Comparison of ENCODE assay signal across 8 cellular contexts in genomic region chr16:28140788-28141618, GRCh38.
DNase-seq lines count a peak whose midpoint lies in the region; ATAC-seq and TF ChIP-seq lines count a peak whose summit lies in the region.

No MANE protein-coding gene starts in this region.

- ATAC-seq in HG02588 (IDR thresholded peaks at IDR 0.05; ENCODE audit: unreplicated experiment), result peak; percentile 54

- peaks cover 3 to 59% (median 37%) of the 10 kb centered on the region in 4 donors for H3K36me3 ChIP-seq in esophagus muscularis mucosa

- H3K27ac ChIP-seq in esophagus muscularis mucosa (replicated peaks in 1 of 4), result peak overlapping the region in 2 of 4 donors; percentile 10 to 15

- DNase-seq in NCI-H2196 treated with DMSO at 0.1 percent for 48 hours (lab: John Stamatoyannopoulos, UW; ENCODE audit: unreplicated experiment), result peak; percentile 43
- DNase-seq in activated T-helper 1 cell treated with anti-CD3 and anti-CD28 coated beads, Interleukin-2, amount 50 U/mL, for 16 hours (ENCODE audit: low read depth in 1 of 2, low spot score in 1 of 2), result peak; percentile 14 to 41
- peak; percentile 41 for DNase-seq in mucosa of gallbladder (ENCODE audit: low spot score)
- no peak for DNase-seq in NCI-H1105 (lab: John Stamatoyannopoulos, UW)
- no peak for DNase-seq in HuH-7.5 (ENCODE audit: low spot score)
- DNase-seq in esophagus muscularis mucosa (ENCODE audit: extremely low spot score), result no peak

- TF ChIP-seq CTCF in GM12875 (IDR thresholded peaks at IDR 0.05; ENCODE audit: borderline replicate concordance, insufficient read depth, low read depth, low read length), result peak; percentile 35; the same call in 1 of the 2 replicates
- no peak for TF ChIP-seq CTCF in esophagus muscularis mucosa (IDR thresholded peaks at IDR 0.05)

- H3K9me3 ChIP-seq in esophagus muscularis mucosa, result no peaks in the 10 kb centered on the region

- H3K4me3 ChIP-seq in GM12875 (ENCODE audit: low read depth, low read length) (peak overlapping the region; percentile 12), esophagus muscularis mucosa (no peak overlapping the region)

- no peak for TF ChIP-seq EP300 in esophagus muscularis mucosa (IDR thresholded peaks at IDR 0.05)

- peaks cover 0 to 4% (median 0%) of the 10 kb centered on the region in 4 donors for H3K4me1 ChIP-seq in esophagus muscularis mucosa

- intact Hi-C loops in esophagus muscularis mucosa (cut with DNase I), result no loop called here

- WGBS in esophagus muscularis mucosa, result 76% methylated on average over 5 of the region's 5 CpGs

- H3K27me3 ChIP-seq in esophagus muscularis mucosa, result no peaks in the 10 kb centered on the region

- no peak for TF ChIP-seq POLR2A in esophagus muscularis mucosa (IDR thresholded peaks at IDR 0.05; ENCODE audit: low read depth)

Comparison
In these comparisons a context has a peak if more than half of its experiments do, and no peak if none do; other contexts are left out.
1. DNase-seq: peak in NCI-H2196 treated with DMSO at 0.1 percent for 48 hours (single experiment), activated T-helper 1 cell treated with anti-CD3 and anti-CD28 coated beads, Interleukin-2, amount 50 U/mL, for 16 hours (2 of 2) and mucosa of gallbladder (single experiment); none in NCI-H1105 (single experiment), HuH-7.5 (single experiment) and esophagus muscularis mucosa (single experiment).